ENCODE assay signal across 16 cellular contexts in genomic region chr10:80700252-80700651, GRCh38.
A peak's percentile ranks its signal among the peaks of the same experiment; 100 is the strongest.
DNase-seq lines count a peak whose midpoint lies in the region; ATAC-seq lines count a peak whose summit lies in the region.
"Had no signal": no experiment of that assay in that cellular context is flagged by ENCODE, and none has a peak within 500 bp of the region (broad histone marks: within the 10 kb centered on the region; RNA-seq: fewer than 3 reads in every experiment).

No MANE protein-coding gene starts in this region.

- no peak overlapping the region for H4K8ac ChIP-seq in mesendoderm (ENCODE audit: low read depth, low read length)

- H3K9ac ChIP-seq in mesendoderm (ENCODE audit: low read length), result no peak overlapping the region

- H4K5ac ChIP-seq in mesendoderm (ENCODE audit: low read length), result no peak overlapping the region

- no peaks in the 10 kb centered on the region for H3K79me1 ChIP-seq in mesendoderm (ENCODE audit: low read length)

- H3K4me3 Mint-ChIP-seq in naive thymus-derived CD8-positive, alpha-beta T cell, result no peak overlapping the region
- H3K4me3 Mint-ChIP-seq: CD14-positive monocyte, GM23338, HFFc6, IgD-negative memory B cell, T-cell had no signal

- WGBS in mesendoderm (ENCODE audit: extremely low coverage, insufficient coverage, low lambda C conversion rate), result no CpG with 5 or more reads among the region's 3 CpGs

- no peak overlapping the region for H3K4me3 ChIP-seq in mesendoderm (ENCODE audit: low read length)
- H3K4me3 ChIP-seq: GM23338, HAP-1 had no signal

- H3K18ac ChIP-seq in mesendoderm (ENCODE audit: low read length), result no peak overlapping the region

- H3K4ac ChIP-seq in mesendoderm (ENCODE audit: low read depth, low read length), result no peak overlapping the region

- no peak overlapping the region for H2AK5ac ChIP-seq in mesendoderm (ENCODE audit: low read length)

- no peak overlapping the region for H2BK15ac ChIP-seq in mesendoderm (replicated peaks; ENCODE audit: low read depth)

- H3K27ac ChIP-seq in mesendoderm (ENCODE audit: low read depth, low read length), result no peak overlapping the region
- H3K27ac ChIP-seq: HL-60 had no signal

- peaks cover 2 to 33% (median 9%) of the 10 kb centered on the region in 5 donors for H3K27me3 Mint-ChIP-seq in naive thymus-derived CD8-positive, alpha-beta T cell
- H3K27me3 Mint-ChIP-seq: IgD-negative memory B cell had no signal

- peaks cover 0 to 2% (median 0%) of the 10 kb centered on the region in 4 donors for H3K4me1 Mint-ChIP-seq in naive thymus-derived CD8-positive, alpha-beta T cell
- H3K4me1 Mint-ChIP-seq: CD14-positive monocyte, IgD-negative memory B cell, T-cell had no signal

- POLR2A ChIA-PET in naive thymus-derived CD8-positive, alpha-beta T cell (lab: Charles Lee), result no interaction called here

- no peaks in the 10 kb centered on the region for H3K27me3 ChIP-seq in mesendoderm (ENCODE audit: insufficient read depth, low read length, poor library complexity)
- H3K27me3 ChIP-seq: BE2C had no signal

- no peaks in the 10 kb centered on the region for H3K4me1 ChIP-seq in mesendoderm (ENCODE audit: control insufficient read depth, low read depth, low read length)
- H3K4me1 ChIP-seq: BE2C, HAP-1 had no signal

- no peaks in the 10 kb centered on the region for H3K79me2 ChIP-seq in mesendoderm (ENCODE audit: control insufficient read depth, insufficient read depth, low read length)

- H2BK5ac ChIP-seq in mesendoderm (ENCODE audit: low read length), result no peak overlapping the region

- no peak for ATAC-seq in naive thymus-derived CD8-positive, alpha-beta T cell
- no peak for ATAC-seq in HG02798 (IDR thresholded peaks at IDR 0.05; ENCODE audit: poor library complexity, unreplicated experiment)

- no peak overlapping the region for H3K23ac ChIP-seq in mesendoderm (ENCODE audit: low read length)

- H3K36me3 ChIP-seq in mesendoderm (ENCODE audit: control insufficient read depth, insufficient read depth, low read length), result no peaks in the 10 kb centered on the region
- H3K36me3 ChIP-seq: BE2C, HAP-1 had no signal

- H3K27ac Mint-ChIP-seq in naive thymus-derived CD8-positive, alpha-beta T cell, result peak overlapping the region in 2 of 10 donors; percentile 4 to 45
- H3K27ac Mint-ChIP-seq: CD14-positive monocyte, GM23338, HFFc6, IgD-negative memory B cell, T-cell had no signal

- H3K56ac ChIP-seq in mesendoderm (ENCODE audit: low read length), result peak overlapping the region; percentile 36

- H3K9me3 Mint-ChIP-seq in naive thymus-derived CD8-positive, alpha-beta T cell, result no peaks in the 10 kb centered on the region
- H3K9me3 Mint-ChIP-seq: CD14-positive monocyte, GM23338, HFFc6, IgD-negative memory B cell, T-cell had no signal

- no peak overlapping the region for H3K4me2 ChIP-seq in mesendoderm (ENCODE audit: low read length)
- H3K4me2 ChIP-seq: GM23338 had no signal

- DNase-seq in NCI-H1417 (lab: John Stamatoyannopoulos, UW), result peak in 2 of 3 experiments; percentile 65 to 85
- DNase-seq in NCI-H1417 treated with DMSO at 0.1 percent for 48 hours (lab: John Stamatoyannopoulos, UW), result no peak
- peak; percentile 37 for DNase-seq in D341Med (ENCODE audit: low spot score)
- DNase-seq in NCI-H2227 treated with DMSO at 0.1 percent for 48 hours (lab: John Stamatoyannopoulos, UW), result peak; percentile 79
- no peak for DNase-seq in mesendoderm
- DNase-seq in naive thymus-derived CD8-positive, alpha-beta T cell, result no peak
- DNase-seq in SHP77 treated with DMSO at 0.1 percent for 48 hours (lab: John Stamatoyannopoulos, UW), result no peak

- no peaks in the 10 kb centered on the region for H3K36me3 Mint-ChIP-seq in naive thymus-derived CD8-positive, alpha-beta T cell
- H3K36me3 Mint-ChIP-seq: CD14-positive monocyte, T-cell had no signal

- no peak overlapping the region for H2BK120ac ChIP-seq in mesendoderm (ENCODE audit: low read depth, low read length)

Comparison
In these comparisons a context has a peak if more than half of its experiments do, and no peak if none do; other contexts are left out.
1. DNase-seq: peak in NCI-H1417 (2 of 3), D341Med (single experiment) and NCI-H2227 treated with DMSO at 0.1 percent for 48 hours (single experiment); none in NCI-H1417 treated with DMSO at 0.1 percent for 48 hours (single experiment), mesendoderm (single experiment), naive thymus-derived CD8-positive, alpha-beta T cell (0 of 10) and SHP77 treated with DMSO at 0.1 percent for 48 hours (single experiment).